ENCODE assay signal across 15 cellular contexts in genomic region chr14:96086032-96086431, GRCh38. TPM values are rescaled to one million over a fixed set of nuclear protein-coding genes. Genes with fewer than 3 reads are reported as not detected.
DNase-seq lines count a peak whose midpoint lies in the region; ATAC-seq and TF ChIP-seq lines count a peak whose summit lies in the region.
"Had no signal": no experiment of that assay in that cellular context is flagged by ENCODE, and none has a peak within 500 bp of the region (broad histone marks: within the 10 kb centered on the region; RNA-seq: fewer than 3 reads in every experiment).

No MANE protein-coding gene starts in this region.

- H2AFZ ChIP-seq in PC-3 (ENCODE audit: low read length) = no peak overlapping the region
- no peak overlapping the region for H2AFZ ChIP-seq in osteoblast (ENCODE audit: low read length)

- H3K27me3 Mint-ChIP-seq in activated T-helper 17 cell treated with anti-CD3 and anti-CD28 coated beads, Interleukin-2, amount 50 U/mL, for 72 hours = peaks cover 3% of the 10 kb centered on the region
- H3K27me3 Mint-ChIP-seq: dendritic cell treated with granulocyte-macrophage colony-stimulating factor and Interleukin-4, amounts not matched to agents 40 ng/mL and 50 ng/mL, for 4 days; type B pancreatic cell had no signal

- H3K9ac ChIP-seq in PC-3 (ENCODE audit: low read length) = no peak overlapping the region

- BruUV-seq in PC-3 (replicated peaks; lab: Mats Ljungman, UMichigan) = no TSS peak

- H3K4me1 ChIP-seq in PC-3 (ENCODE audit: insufficient read depth, low read length) (peaks cover 28% of the 10 kb centered on the region), osteoblast (ENCODE audit: insufficient read depth, low read length) (peaks cover 46% of the 10 kb centered on the region), ovary (ENCODE audit: insufficient read depth) (peaks cover 3% of the 10 kb centered on the region)

- H3K4me3 ChIP-seq in PC-3 (ENCODE audit: low read length) (no peak overlapping the region), osteoblast (ENCODE audit: insufficient read depth, low read length) (peak overlapping the region; percentile 34), ovary (no peak overlapping the region)
- H3K4me3 ChIP-seq: right atrium auricular region, SK-N-MC had no signal

- no peaks in the 10 kb centered on the region for H3K36me3 Mint-ChIP-seq in activated T-helper 17 cell treated with anti-CD3 and anti-CD28 coated beads, Interleukin-2, amount 50 U/mL, for 72 hours (ENCODE audit: low read depth)

- H3K27ac Mint-ChIP-seq in activated T-helper 17 cell treated with anti-CD3 and anti-CD28 coated beads, Interleukin-2, amount 50 U/mL, for 72 hours = no peak overlapping the region
- H3K27ac Mint-ChIP-seq: dendritic cell treated with granulocyte-macrophage colony-stimulating factor and Interleukin-4, amounts not matched to agents 40 ng/mL and 50 ng/mL, for 4 days; type B pancreatic cell had no signal

- H3K79me2 ChIP-seq in PC-3 (ENCODE audit: low read length) = no peaks in the 10 kb centered on the region
- peaks cover 38% of the 10 kb centered on the region for H3K79me2 ChIP-seq in osteoblast (ENCODE audit: insufficient read depth, low read length)

- H3K27me3 ChIP-seq in PC-3 (ENCODE audit: low read length) = 0 out of 2 replicates have a peak, but pooled peaks cover 6% of the 10 kb centered on the region
- H3K27me3 ChIP-seq in osteoblast (ENCODE audit: insufficient read depth, low read length) = no peaks in the 10 kb centered on the region
- no peaks in the 10 kb centered on the region for H3K27me3 ChIP-seq in ovary
- H3K27me3 ChIP-seq: right atrium auricular region had no signal

- H3K9me2 ChIP-seq in PC-3 (replicated peaks; ENCODE audit: low read length) = no peaks in the 10 kb centered on the region

- POLR2A ChIA-PET in PC-3 (lab: Charles Lee; ENCODE audit: unreplicated experiment) = no interaction called here

- H3F3A ChIP-seq in PC-3 (ENCODE audit: low read length, unreplicated experiment) = no peaks in the 10 kb centered on the region

- no peaks in the 10 kb centered on the region for H3K36me3 ChIP-seq in PC-3 (ENCODE audit: low read depth, low read length)
- H3K36me3 ChIP-seq in osteoblast (ENCODE audit: insufficient read depth, low read length) = peaks cover 22% of the 10 kb centered on the region
- H3K36me3 ChIP-seq in ovary = no peaks in the 10 kb centered on the region
- H3K36me3 ChIP-seq: right atrium auricular region had no signal

- H4K20me1 ChIP-seq in PC-3 (ENCODE audit: low read length) = no peaks in the 10 kb centered on the region
- H4K20me1 ChIP-seq in osteoblast (ENCODE audit: insufficient read depth, low read length) = no peaks in the 10 kb centered on the region

- WGBS in ovary, 3 donors = 71 to 74% (median 72%) methylated on average over 3 of the region's 3 CpGs

- no peak for ATAC-seq in PC-3
- ATAC-seq in GM21528 (IDR thresholded peaks at IDR 0.05; ENCODE audit: low FRiP score, unreplicated experiment) = no peak
- ATAC-seq in activated T-helper 17 cell treated with anti-CD3 and anti-CD28 coated beads, Interleukin-2, amount 50 U/mL, for 72 hours (replicated peaks) = no peak

- no peaks in the 10 kb centered on the region for H3K9me3 Mint-ChIP-seq in activated T-helper 17 cell treated with anti-CD3 and anti-CD28 coated beads, Interleukin-2, amount 50 U/mL, for 72 hours
- H3K9me3 Mint-ChIP-seq: dendritic cell treated with granulocyte-macrophage colony-stimulating factor and Interleukin-4, amounts not matched to agents 40 ng/mL and 50 ng/mL, for 4 days; type B pancreatic cell had no signal

- no peak for TF ChIP-seq POLR2A in ovary (IDR thresholded peaks at IDR 0.05)

- H3K4me1 Mint-ChIP-seq in activated T-helper 17 cell treated with anti-CD3 and anti-CD28 coated beads, Interleukin-2, amount 50 U/mL, for 72 hours = no peaks in the 10 kb centered on the region

- intact Hi-C loops in PC-3 (cut with micrococcal nuclease) = no loop called here
- intact Hi-C loops in ovary (cut with DNase I) = loop anchor here in 1 of 4 donors (5.0 kb wide), 1 partner anchor 321 kb away; no protein-coding TSS in a partner anchor

- TF ChIP-seq EP300 in ovary (IDR thresholded peaks at IDR 0.05) = no peak

- peak overlapping the region; percentile 42; the same call in 1 of the 2 replicates for H3K4me2 ChIP-seq in PC-3 (ENCODE audit: low read length)
- H3K4me2 ChIP-seq in osteoblast (ENCODE audit: insufficient read depth, low read length) = peak overlapping the region; percentile 14

- DNase-seq in COLO668 (lab: John Stamatoyannopoulos, UW; ENCODE audit: unreplicated experiment) = peak; percentile 56
- DNase-seq in PC-3 = peak; percentile 63
- peak; percentile 27 for DNase-seq in epithelial cell of prostate (ENCODE audit: low read depth, low spot score)
- DNase-seq in osteoblast (ENCODE audit: insufficient read length, low spot score, missing footprints) = peak; percentile 96
- no peak for DNase-seq in ovary
- DNase-seq in activated CD4-positive, alpha-beta T cell treated with anti-CD3 and anti-CD28 coated beads, Interleukin-2, amount 50 U/mL, for 48 hours = no peak
- DNase-seq: activated naive CD4-positive, alpha-beta T cell; MM.1S; NCI-H510A had no signal

- H3K9me3 ChIP-seq in PC-3 (ENCODE audit: low read length) (no peaks in the 10 kb centered on the region), osteoblast (ENCODE audit: low read depth, low read length) (no peaks in the 10 kb centered on the region), ovary (no peaks in the 10 kb centered on the region)
- H3K9me3 ChIP-seq: right atrium auricular region had no signal

- peak overlapping the region; percentile 27 for H3K27ac ChIP-seq in PC-3 (ENCODE audit: low read length)
- H3K27ac ChIP-seq in epithelial cell of prostate = no peak overlapping the region
- H3K27ac ChIP-seq in osteoblast (ENCODE audit: low read depth, low read length) = peak overlapping the region; percentile 92
- no peak overlapping the region for H3K27ac ChIP-seq in ovary
- H3K27ac ChIP-seq: right atrium auricular region, SK-N-MC had no signal

- TF ChIP-seq CTCF in PC-3 (conservative IDR thresholded peaks at IDR 0.05; ENCODE audit: low read depth, low read length) (no peak), osteoblast (IDR thresholded peaks at IDR 0.05; ENCODE audit: extremely low read depth, low read depth, low read length) (no peak), ovary (IDR thresholded peaks at IDR 0.05) (no peak)

- CTCF ChIA-PET in PC-3 (lab: Charles Lee) = no interaction called here

- H3K4me3 Mint-ChIP-seq in activated T-helper 17 cell treated with anti-CD3 and anti-CD28 coated beads, Interleukin-2, amount 50 U/mL, for 72 hours = no peak overlapping the region
- H3K4me3 Mint-ChIP-seq: dendritic cell treated with granulocyte-macrophage colony-stimulating factor and Interleukin-4, amounts not matched to agents 40 ng/mL and 50 ng/mL, for 4 days; type B pancreatic cell had no signal

RNA-seq across cellular contexts. Expression of gene C14orf132, which starts 46.9 kb away (rescaled TPM):
- 0.06 TPM in 1 of 2 replicates, not detected in the other for total RNA-seq in PC-3 (2014; rRNA removed)
- total RNA-seq in osteoblast = 40.2 and 41.5 TPM in 2 replicates
- total RNA-seq in activated T-helper 17 cell treated with anti-CD3 and anti-CD28 coated beads, Interleukin-2, amount 50 U/mL, for 72 hours = 1 to 10 TPM; 1.3 to 2.8 TPM
- total RNA-seq in ovary = 10 to 100 TPM in 1 of 7 donors, 1 to 10 TPM in 6; 3.9 to 17.5 (median 7.7) TPM
- polyA plus RNA-seq in ovary = 10 to 100 TPM in 1 of 2 donors, 1 to 10 TPM in 1; 6.0 to 20.3 TPM

Comparison
In these comparisons a context has a peak if more than half of its experiments do, and no peak if none do; other contexts are left out.
1. DNase-seq: peak in COLO668 (single experiment), PC-3 (single experiment), epithelial cell of prostate (single experiment) and osteoblast (single experiment); none in ovary (0 of 5) and activated CD4-positive, alpha-beta T cell treated with anti-CD3 and anti-CD28 coated beads, Interleukin-2, amount 50 U/mL, for 48 hours (0 of 2).
2. H3K27ac ChIP-seq: peak in PC-3 (single experiment) and osteoblast (single experiment); none in epithelial cell of prostate (single experiment) and ovary (0 of 2).